1 cellular context compared by ENCODE assay signal in the genomic region with DNA sequence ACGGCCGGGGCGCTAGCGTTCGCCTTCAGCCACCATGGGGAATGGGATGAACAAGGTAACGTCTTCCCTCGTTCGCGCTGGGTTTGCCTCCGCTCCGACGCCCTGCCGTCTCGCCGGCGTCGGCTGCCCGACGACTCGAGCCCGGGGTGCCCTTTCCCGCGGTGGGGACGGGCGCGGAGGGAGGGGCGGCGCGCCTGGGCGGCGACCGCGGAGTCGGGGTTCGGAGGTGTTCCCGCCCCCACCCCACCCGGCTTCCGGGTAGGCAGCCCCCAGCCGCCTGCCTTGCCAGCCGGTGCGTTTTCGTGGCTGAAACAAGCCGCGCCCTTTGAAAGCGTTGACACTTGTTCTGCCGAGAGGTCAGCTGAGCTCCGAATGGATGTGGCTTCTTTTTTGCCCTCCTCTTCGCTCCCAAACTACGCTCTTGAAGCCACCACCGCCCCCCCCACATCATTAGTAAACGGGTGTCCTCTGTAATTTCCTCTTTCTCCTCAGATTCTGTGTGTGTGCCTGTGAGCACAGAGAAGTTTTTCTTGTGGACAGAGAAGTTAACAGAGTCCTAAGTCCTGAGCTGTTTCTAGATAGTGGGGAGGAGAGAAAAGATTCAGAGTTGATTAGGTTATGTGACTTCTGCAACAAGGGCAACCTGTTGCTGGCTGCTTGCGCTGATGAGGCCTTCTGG.
TF ChIP-seq lines count a peak whose summit lies in the region.

No MANE protein-coding gene starts in this region.

TF ChIP-seq in HepG2, 621 proteins besides CTCF, POLR2A, EP300 and RAD21 (continued from another document and continues in another):
- TF ChIP-seq, protein P1, sequence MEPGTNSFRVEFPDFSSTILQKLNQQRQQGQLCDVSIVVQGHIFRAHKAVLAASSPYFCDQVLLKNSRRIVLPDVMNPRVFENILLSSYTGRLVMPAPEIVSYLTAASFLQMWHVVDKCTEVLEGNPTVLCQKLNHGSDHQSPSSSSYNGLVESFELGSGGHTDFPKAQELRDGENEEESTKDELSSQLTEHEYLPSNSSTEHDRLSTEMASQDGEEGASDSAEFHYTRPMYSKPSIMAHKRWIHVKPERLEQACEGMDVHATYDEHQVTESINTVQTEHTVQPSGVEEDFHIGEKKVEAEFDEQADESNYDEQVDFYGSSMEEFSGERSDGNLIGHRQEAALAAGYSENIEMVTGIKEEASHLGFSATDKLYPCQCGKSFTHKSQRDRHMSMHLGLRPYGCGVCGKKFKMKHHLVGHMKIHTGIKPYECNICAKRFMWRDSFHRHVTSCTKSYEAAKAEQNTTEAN (CRISPR knock-in tag; conservative IDR thresholded peaks at IDR 0.05): 0 out of 2 replicates have a peak, but pooled peaks have one; percentile 23
- no peak for TF ChIP-seq FOSL2 (CRISPR knock-in tag; IDR thresholded peaks at IDR 0.05)
- no peak for TF ChIP-seq RARG (CRISPR knock-in tag; IDR thresholded peaks at IDR 0.05; ENCODE audit: low read depth)
- TF ChIP-seq ZNF883 (CRISPR knock-in tag; IDR thresholded peaks at IDR 0.05; ENCODE audit: not compliant biosample characterization): peak; percentile 58
- TF ChIP-seq, protein P2, sequence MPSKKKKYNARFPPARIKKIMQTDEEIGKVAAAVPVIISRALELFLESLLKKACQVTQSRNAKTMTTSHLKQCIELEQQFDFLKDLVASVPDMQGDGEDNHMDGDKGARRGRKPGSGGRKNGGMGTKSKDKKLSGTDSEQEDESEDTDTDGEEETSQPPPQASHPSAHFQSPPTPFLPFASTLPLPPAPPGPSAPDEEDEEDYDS (CRISPR knock-in tag; IDR thresholded peaks at IDR 0.05): no peak; the same call in 1 of the 2 replicates
- no peak for TF ChIP-seq ZNF180 (CRISPR knock-in tag; IDR thresholded peaks at IDR 0.05; ENCODE audit: borderline replicate concordance, low read depth)
- TF ChIP-seq ARNTL (CRISPR knock-in tag; IDR thresholded peaks at IDR 0.05): peak; percentile 23; the same call in 1 of the 2 replicates
- peak; percentile 82 for TF ChIP-seq ZNF781 (CRISPR knock-in tag; IDR thresholded peaks at IDR 0.05; ENCODE audit: borderline replicate concordance, not compliant biosample characterization)
- TF ChIP-seq, protein P3, sequence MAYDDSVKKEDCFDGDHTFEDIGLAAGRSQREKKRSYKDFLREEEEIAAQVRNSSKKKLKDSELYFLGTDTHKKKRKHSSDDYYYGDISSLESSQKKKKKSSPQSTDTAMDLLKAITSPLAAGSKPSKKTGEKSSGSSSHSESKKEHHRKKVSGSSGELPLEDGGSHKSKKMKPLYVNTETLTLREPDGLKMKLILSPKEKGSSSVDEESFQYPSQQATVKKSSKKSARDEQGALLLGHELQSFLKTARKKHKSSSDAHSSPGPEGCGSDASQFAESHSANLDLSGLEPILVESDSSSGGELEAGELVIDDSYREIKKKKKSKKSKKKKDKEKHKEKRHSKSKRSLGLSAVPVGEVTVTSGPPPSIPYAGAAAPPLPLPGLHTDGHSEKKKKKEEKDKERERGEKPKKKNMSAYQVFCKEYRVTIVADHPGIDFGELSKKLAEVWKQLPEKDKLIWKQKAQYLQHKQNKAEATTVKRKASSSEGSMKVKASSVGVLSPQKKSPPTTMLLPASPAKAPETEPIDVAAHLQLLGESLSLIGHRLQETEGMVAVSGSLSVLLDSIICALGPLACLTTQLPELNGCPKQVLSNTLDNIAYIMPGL (CRISPR knock-in tag; IDR thresholded peaks at IDR 0.05; ENCODE audit: borderline replicate concordance in 1 of 2, low read depth in 1 of 2): peak; percentile 47 to 55; a peak in 1 of 4 replicates
- TF ChIP-seq FOXK1 (CRISPR knock-in tag; IDR thresholded peaks at IDR 0.05; ENCODE audit: borderline replicate concordance, low read depth): no peak
- peak; percentile 61 for TF ChIP-seq HNRNPK (IDR thresholded peaks at IDR 0.05; ENCODE audit: low read depth, low read length, poor library complexity, severe bottlenecking)
- TF ChIP-seq ZNF138 (CRISPR knock-in tag; IDR thresholded peaks at IDR 0.05; ENCODE audit: low read depth): no peak
- peak; percentile 73; the same call in 1 of the 2 replicates for TF ChIP-seq ZC3H4 (CRISPR knock-in tag; IDR thresholded peaks at IDR 0.05; ENCODE audit: borderline replicate concordance)
- TF ChIP-seq, protein P4, sequence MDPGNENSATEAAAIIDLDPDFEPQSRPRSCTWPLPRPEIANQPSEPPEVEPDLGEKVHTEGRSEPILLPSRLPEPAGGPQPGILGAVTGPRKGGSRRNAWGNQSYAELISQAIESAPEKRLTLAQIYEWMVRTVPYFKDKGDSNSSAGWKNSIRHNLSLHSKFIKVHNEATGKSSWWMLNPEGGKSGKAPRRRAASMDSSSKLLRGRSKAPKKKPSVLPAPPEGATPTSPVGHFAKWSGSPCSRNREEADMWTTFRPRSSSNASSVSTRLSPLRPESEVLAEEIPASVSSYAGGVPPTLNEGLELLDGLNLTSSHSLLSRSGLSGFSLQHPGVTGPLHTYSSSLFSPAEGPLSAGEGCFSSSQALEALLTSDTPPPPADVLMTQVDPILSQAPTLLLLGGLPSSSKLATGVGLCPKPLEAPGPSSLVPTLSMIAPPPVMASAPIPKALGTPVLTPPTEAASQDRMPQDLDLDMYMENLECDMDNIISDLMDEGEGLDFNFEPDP (CRISPR knock-in tag; conservative IDR thresholded peaks at IDR 0.05): peak; percentile 99
- TF ChIP-seq, protein P5, sequence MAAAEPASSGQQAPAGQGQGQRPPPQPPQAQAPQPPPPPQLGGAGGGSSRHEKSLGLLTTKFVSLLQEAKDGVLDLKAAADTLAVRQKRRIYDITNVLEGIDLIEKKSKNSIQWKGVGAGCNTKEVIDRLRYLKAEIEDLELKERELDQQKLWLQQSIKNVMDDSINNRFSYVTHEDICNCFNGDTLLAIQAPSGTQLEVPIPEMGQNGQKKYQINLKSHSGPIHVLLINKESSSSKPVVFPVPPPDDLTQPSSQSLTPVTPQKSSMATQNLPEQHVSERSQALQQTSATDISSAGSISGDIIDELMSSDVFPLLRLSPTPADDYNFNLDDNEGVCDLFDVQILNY (CRISPR knock-in tag; conservative IDR thresholded peaks at IDR 0.05): peak; percentile 63; the same call in 1 of the 2 replicates
- peak; percentile 1; the same call in 1 of the 2 replicates for TF ChIP-seq PAX8 (CRISPR knock-in tag; IDR thresholded peaks at IDR 0.05; ENCODE audit: borderline replicate concordance)
- TF ChIP-seq, protein P6, sequence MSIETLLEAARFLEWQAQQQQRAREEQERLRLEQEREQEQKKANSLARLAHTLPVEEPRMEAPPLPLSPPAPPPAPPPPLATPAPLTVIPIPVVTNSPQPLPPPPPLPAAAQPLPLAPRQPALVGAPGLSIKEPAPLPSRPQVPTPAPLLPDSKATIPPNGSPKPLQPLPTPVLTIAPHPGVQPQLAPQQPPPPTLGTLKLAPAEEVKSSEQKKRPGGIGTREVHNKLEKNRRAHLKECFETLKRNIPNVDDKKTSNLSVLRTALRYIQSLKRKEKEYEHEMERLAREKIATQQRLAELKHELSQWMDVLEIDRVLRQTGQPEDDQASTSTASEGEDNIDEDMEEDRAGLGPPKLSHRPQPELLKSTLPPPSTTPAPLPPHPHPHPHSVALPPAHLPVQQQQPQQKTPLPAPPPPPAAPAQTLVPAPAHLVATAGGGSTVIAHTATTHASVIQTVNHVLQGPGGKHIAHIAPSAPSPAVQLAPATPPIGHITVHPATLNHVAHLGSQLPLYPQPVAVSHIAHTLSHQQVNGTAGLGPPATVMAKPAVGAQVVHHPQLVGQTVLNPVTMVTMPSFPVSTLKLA (IDR thresholded peaks at IDR 0.05): no peak
- TF ChIP-seq ZNF274 (CRISPR knock-in tag; IDR thresholded peaks at IDR 0.05): peak; percentile 72; the same call in 1 of the 2 replicates
- 0 out of 2 replicates have a peak, but pooled peaks have one; percentile 25 for TF ChIP-seq NFATC3 (CRISPR knock-in tag; IDR thresholded peaks at IDR 0.05)
- TF ChIP-seq, protein P7, sequence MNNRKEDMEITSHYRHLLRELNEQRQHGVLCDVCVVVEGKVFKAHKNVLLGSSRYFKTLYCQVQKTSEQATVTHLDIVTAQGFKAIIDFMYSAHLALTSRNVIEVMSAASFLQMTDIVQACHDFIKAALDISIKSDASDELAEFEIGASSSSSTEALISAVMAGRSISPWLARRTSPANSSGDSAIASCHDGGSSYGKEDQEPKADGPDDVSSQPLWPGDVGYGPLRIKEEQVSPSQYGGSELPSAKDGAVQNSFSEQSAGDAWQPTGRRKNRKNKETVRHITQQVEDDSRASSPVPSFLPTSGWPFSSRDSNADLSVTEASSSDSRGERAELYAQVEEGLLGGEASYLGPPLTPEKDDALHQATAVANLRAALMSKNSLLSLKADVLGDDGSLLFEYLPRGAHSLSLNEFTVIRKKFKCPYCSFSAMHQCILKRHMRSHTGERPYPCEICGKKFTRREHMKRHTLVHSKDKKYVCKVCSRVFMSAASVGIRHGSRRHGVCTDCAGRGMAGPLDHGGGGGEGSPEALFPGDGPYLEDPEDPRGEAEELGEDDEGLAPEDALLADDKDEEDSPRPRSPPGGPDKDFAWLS (CRISPR knock-in tag; IDR thresholded peaks at IDR 0.05; ENCODE audit: borderline replicate concordance): no peak
- TF ChIP-seq, protein P8, sequence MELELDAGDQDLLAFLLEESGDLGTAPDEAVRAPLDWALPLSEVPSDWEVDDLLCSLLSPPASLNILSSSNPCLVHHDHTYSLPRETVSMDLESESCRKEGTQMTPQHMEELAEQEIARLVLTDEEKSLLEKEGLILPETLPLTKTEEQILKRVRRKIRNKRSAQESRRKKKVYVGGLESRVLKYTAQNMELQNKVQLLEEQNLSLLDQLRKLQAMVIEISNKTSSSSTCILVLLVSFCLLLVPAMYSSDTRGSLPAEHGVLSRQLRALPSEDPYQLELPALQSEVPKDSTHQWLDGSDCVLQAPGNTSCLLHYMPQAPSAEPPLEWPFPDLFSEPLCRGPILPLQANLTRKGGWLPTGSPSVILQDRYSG (CRISPR knock-in tag; IDR thresholded peaks at IDR 0.05): no peak
- TF ChIP-seq SNAI1 (CRISPR knock-in tag; IDR thresholded peaks at IDR 0.05; ENCODE audit: borderline replicate concordance): peak; percentile 73; the same call in 1 of the 2 replicates
- TF ChIP-seq ZBTB21 (CRISPR knock-in tag; IDR thresholded peaks at IDR 0.05): no peak
- no peak for TF ChIP-seq BRCA1 (CRISPR knock-in tag; IDR thresholded peaks at IDR 0.05)
- TF ChIP-seq ZNF432 (CRISPR knock-in tag; IDR thresholded peaks at IDR 0.05; ENCODE audit: borderline replicate concordance): no peak
- no peak for TF ChIP-seq NFYB (CRISPR knock-in tag; IDR thresholded peaks at IDR 0.05)
- peak; percentile 81 for TF ChIP-seq ZBTB20 (CRISPR knock-in tag; IDR thresholded peaks at IDR 0.05; ENCODE audit: borderline replicate concordance, low read depth)
- TF ChIP-seq JUN (CRISPR knock-in tag; IDR thresholded peaks at IDR 0.05): no peak
- TF ChIP-seq, protein P9, sequence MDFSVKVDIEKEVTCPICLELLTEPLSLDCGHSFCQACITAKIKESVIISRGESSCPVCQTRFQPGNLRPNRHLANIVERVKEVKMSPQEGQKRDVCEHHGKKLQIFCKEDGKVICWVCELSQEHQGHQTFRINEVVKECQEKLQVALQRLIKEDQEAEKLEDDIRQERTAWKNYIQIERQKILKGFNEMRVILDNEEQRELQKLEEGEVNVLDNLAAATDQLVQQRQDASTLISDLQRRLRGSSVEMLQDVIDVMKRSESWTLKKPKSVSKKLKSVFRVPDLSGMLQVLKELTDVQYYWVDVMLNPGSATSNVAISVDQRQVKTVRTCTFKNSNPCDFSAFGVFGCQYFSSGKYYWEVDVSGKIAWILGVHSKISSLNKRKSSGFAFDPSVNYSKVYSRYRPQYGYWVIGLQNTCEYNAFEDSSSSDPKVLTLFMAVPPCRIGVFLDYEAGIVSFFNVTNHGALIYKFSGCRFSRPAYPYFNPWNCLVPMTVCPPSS (IDR thresholded peaks at IDR 0.05): no peak
- TF ChIP-seq HNRNPH1 (optimal IDR thresholded peaks at IDR 0.05; ENCODE audit: low read depth, low read length): no peak
- TF ChIP-seq KLF15 (CRISPR knock-in tag; IDR thresholded peaks at IDR 0.05; ENCODE audit: borderline replicate concordance): peak; percentile 38; the same call in 1 of the 2 replicates
- TF ChIP-seq HDAC2 (CRISPR knock-in tag; IDR thresholded peaks at IDR 0.05): peak; percentile 45; the same call in 1 of the 2 replicates
- TF ChIP-seq, protein P10, sequence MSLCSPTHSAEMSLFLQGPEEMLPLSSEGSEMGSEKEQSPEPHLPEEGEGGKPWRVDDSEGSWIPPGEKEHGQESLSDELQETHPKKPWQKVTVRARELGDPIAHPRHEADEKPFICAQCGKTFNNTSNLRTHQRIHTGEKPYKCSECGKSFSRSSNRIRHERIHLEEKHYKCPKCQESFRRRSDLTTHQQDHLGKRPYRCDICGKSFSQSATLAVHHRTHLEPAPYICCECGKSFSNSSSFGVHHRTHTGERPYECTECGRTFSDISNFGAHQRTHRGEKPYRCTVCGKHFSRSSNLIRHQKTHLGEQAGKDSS (CRISPR knock-in tag; IDR thresholded peaks at IDR 0.05; ENCODE audit: borderline replicate concordance, low read depth): no peak; the same call in 1 of the 2 replicates
- TF ChIP-seq, protein P11, sequence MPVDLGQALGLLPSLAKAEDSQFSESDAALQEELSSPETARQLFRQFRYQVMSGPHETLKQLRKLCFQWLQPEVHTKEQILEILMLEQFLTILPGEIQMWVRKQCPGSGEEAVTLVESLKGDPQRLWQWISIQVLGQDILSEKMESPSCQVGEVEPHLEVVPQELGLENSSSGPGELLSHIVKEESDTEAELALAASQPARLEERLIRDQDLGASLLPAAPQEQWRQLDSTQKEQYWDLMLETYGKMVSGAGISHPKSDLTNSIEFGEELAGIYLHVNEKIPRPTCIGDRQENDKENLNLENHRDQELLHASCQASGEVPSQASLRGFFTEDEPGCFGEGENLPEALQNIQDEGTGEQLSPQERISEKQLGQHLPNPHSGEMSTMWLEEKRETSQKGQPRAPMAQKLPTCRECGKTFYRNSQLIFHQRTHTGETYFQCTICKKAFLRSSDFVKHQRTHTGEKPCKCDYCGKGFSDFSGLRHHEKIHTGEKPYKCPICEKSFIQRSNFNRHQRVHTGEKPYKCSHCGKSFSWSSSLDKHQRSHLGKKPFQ (CRISPR knock-in tag; IDR thresholded peaks at IDR 0.05; ENCODE audit: insufficient replicate concordance): no peak
- TF ChIP-seq, protein P12, sequence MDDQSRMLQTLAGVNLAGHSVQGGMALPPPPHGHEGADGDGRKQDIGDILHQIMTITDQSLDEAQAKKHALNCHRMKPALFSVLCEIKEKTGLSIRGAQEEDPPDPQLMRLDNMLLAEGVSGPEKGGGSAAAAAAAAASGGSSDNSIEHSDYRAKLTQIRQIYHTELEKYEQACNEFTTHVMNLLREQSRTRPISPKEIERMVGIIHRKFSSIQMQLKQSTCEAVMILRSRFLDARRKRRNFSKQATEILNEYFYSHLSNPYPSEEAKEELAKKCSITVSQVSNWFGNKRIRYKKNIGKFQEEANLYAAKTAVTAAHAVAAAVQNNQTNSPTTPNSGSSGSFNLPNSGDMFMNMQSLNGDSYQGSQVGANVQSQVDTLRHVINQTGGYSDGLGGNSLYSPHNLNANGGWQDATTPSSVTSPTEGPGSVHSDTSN (CRISPR knock-in tag; IDR thresholded peaks at IDR 0.05; ENCODE audit: borderline replicate concordance): no peak
- TF ChIP-seq ZNF354B (CRISPR knock-in tag; IDR thresholded peaks at IDR 0.05): no peak
- no peak for TF ChIP-seq ZNF367 (CRISPR knock-in tag; IDR thresholded peaks at IDR 0.05; ENCODE audit: borderline replicate concordance)
- peak; percentile 17; the same call in 1 of the 2 replicates for TF ChIP-seq ZNF570 (CRISPR knock-in tag; IDR thresholded peaks at IDR 0.05; ENCODE audit: borderline replicate concordance)
- TF ChIP-seq, protein P13, sequence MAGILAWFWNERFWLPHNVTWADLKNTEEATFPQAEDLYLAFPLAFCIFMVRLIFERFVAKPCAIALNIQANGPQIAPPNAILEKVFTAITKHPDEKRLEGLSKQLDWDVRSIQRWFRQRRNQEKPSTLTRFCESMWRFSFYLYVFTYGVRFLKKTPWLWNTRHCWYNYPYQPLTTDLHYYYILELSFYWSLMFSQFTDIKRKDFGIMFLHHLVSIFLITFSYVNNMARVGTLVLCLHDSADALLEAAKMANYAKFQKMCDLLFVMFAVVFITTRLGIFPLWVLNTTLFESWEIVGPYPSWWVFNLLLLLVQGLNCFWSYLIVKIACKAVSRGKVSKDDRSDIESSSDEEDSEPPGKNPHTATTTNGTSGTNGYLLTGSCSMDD (CRISPR knock-in tag; IDR thresholded peaks at IDR 0.05): no peak
- peak; percentile 0 for TF ChIP-seq SRSF1 (optimal IDR thresholded peaks at IDR 0.05; ENCODE audit: low read depth, low read length)
